ENCODE assay signal across 8 cellular contexts in genomic region chr17:77127735-77128361, GRCh38. TPM values are rescaled to one million over a fixed set of nuclear protein-coding genes. Genes with fewer than 3 reads are reported as not detected.
DNase-seq lines count a peak whose midpoint lies in the region; ATAC-seq lines count a peak whose summit lies in the region.

No MANE protein-coding gene starts in this region.

- peak overlapping the region; percentile 78 for H3K4me3 Mint-ChIP-seq in activated T-helper 17 cell treated with anti-CD3 and anti-CD28 coated beads, Interleukin-2, amount 50 U/mL, for 72 hours

- no peaks in the 10 kb centered on the region for H3K9me3 ChIP-seq in right cardiac atrium (ENCODE audit: control insufficient read depth, low read length)

- H3K4me1 ChIP-seq in right cardiac atrium (ENCODE audit: control insufficient read depth, insufficient read depth, low read length): peaks cover 7% of the 10 kb centered on the region

- 55% methylated on average over 18 of the region's 18 CpGs for WGBS in right cardiac atrium

- H3K27me3 Mint-ChIP-seq in activated T-helper 17 cell treated with anti-CD3 and anti-CD28 coated beads, Interleukin-2, amount 50 U/mL, for 72 hours: no peaks in the 10 kb centered on the region

- H3K27ac Mint-ChIP-seq in activated T-helper 17 cell treated with anti-CD3 and anti-CD28 coated beads, Interleukin-2, amount 50 U/mL, for 72 hours: peak overlapping the region; percentile 93

- H3K4me3 ChIP-seq in right cardiac atrium (ENCODE audit: low read length): peak overlapping the region; percentile 24

- peaks cover 11% of the 10 kb centered on the region for H3K4me1 Mint-ChIP-seq in activated T-helper 17 cell treated with anti-CD3 and anti-CD28 coated beads, Interleukin-2, amount 50 U/mL, for 72 hours

- intact Hi-C loops in right cardiac atrium (cut with DNase I): no loop called here

- H3K36me3 Mint-ChIP-seq in activated T-helper 17 cell treated with anti-CD3 and anti-CD28 coated beads, Interleukin-2, amount 50 U/mL, for 72 hours (ENCODE audit: low read depth): no peaks in the 10 kb centered on the region

- DNase-seq in NCI-H2029 (lab: John Stamatoyannopoulos, UW): peak; percentile 39
- peak; percentile 79 to 89 (median 86) for DNase-seq in right cardiac atrium
- DNase-seq in stimulated activated CD4-positive, alpha-beta T cell treated with anti-CD3 and anti-CD28 coated beads, Interleukin-2, amount 100 ng/mL, for 24 hours: peak; percentile 56 to 58
- no peak for DNase-seq in NCI-H1092 (lab: John Stamatoyannopoulos, UW)
- no peak for DNase-seq in NOMO-1 (lab: John Stamatoyannopoulos, UW; ENCODE audit: unreplicated experiment in 2 of 2)

- peak overlapping the region; percentile 58 for H3K27ac ChIP-seq in right cardiac atrium (ENCODE audit: low read length)

- H3K27me3 ChIP-seq in right cardiac atrium (ENCODE audit: control insufficient read depth, insufficient read depth): no peaks in the 10 kb centered on the region

- no peaks in the 10 kb centered on the region for H3K9me3 Mint-ChIP-seq in activated T-helper 17 cell treated with anti-CD3 and anti-CD28 coated beads, Interleukin-2, amount 50 U/mL, for 72 hours

- peak; percentile 97 for ATAC-seq in activated T-helper 17 cell treated with anti-CD3 and anti-CD28 coated beads, Interleukin-2, amount 50 U/mL, for 72 hours (replicated peaks)
- ATAC-seq in right cardiac atrium (peak; percentile 75 to 79), HG02571 (IDR thresholded peaks at IDR 0.05; ENCODE audit: unreplicated experiment) (no peak), HG03097 (IDR thresholded peaks at IDR 0.05; ENCODE audit: low FRiP score, unreplicated experiment) (no peak)

RNA-seq across cellular contexts. Expression of gene SEC14L1, which starts 12.9 kb away (rescaled TPM):
- total RNA-seq in activated T-helper 17 cell treated with anti-CD3 and anti-CD28 coated beads, Interleukin-2, amount 50 U/mL, for 72 hours: 10 to 100 TPM; 89.3 to 98.4 TPM
- total RNA-seq in right cardiac atrium: 10 to 100 TPM; 47.2 to 58.4 (median 50.1) TPM
- polyA plus RNA-seq in right cardiac atrium: 39.6 TPM

Comparison
In these comparisons a context has a peak if more than half of its experiments do, and no peak if none do; other contexts are left out.
1. DNase-seq: peak in NCI-H2029 (single experiment), right cardiac atrium (3 of 3) and stimulated activated CD4-positive, alpha-beta T cell treated with anti-CD3 and anti-CD28 coated beads, Interleukin-2, amount 100 ng/mL, for 24 hours (2 of 2); none in NCI-H1092 (single experiment) and NOMO-1 (0 of 2).
2. ATAC-seq: peak in activated T-helper 17 cell treated with anti-CD3 and anti-CD28 coated beads, Interleukin-2, amount 50 U/mL, for 72 hours (single experiment) and right cardiac atrium (2 of 2); none in HG02571 (single experiment) and HG03097 (single experiment).